ENCODE assay signal across 8 cellular contexts in genomic region chr17:80364091-80364691, GRCh38. TPM values are rescaled to one million over a fixed set of nuclear protein-coding genes. Genes with fewer than 3 reads are reported as not detected.
DNase-seq lines count a peak whose midpoint lies in the region; ATAC-seq, FAIRE-seq and TF ChIP-seq lines count a peak whose summit lies in the region.

No MANE protein-coding gene starts in this region.

- no peak for FAIRE-seq in A549 (lab: Jason Lieb, UNC)

- H3K27ac ChIP-seq in A549 (no peak overlapping the region), GM23248 (no peak overlapping the region), heart right ventricle (peak overlapping the region in 3 of 10 donors; percentile 1 to 47 (median 40))

- peak; percentile 43 for TF ChIP-seq CTCF in A549 (IDR thresholded peaks at IDR 0.05)
- TF ChIP-seq CTCF in heart right ventricle (IDR thresholded peaks at IDR 0.05), result peak in 7 of 9 donors; percentile 18 to 42 (median 27)

- peaks cover 50% of the 10 kb centered on the region for H3K36me3 ChIP-seq in GM23248 (ENCODE audit: low read depth)
- peaks cover 8 to 100% (median 72%) of the 10 kb centered on the region in 9 donors for H3K36me3 ChIP-seq in heart right ventricle

- TF ChIP-seq POLR2A in A549 (IDR thresholded peaks at IDR 0.05; ENCODE audit: low read length), result no peak

- H3F3A ChIP-seq in GM23248 (ENCODE audit: insufficient read depth), result peaks cover 4% of the 10 kb centered on the region; the same call in 1 of the 2 replicates

- H3K9me2 ChIP-seq in GM23248 (ENCODE audit: insufficient read depth), result no peaks in the 10 kb centered on the region

- H3K27me3 ChIP-seq in GM23248 (replicated peaks; ENCODE audit: insufficient read depth) (no peaks in the 10 kb centered on the region), heart right ventricle (no peaks in the 10 kb centered on the region)

- POLR2A ChIA-PET in A549 (lab: Yijun Ruan, JAX), result no interaction called here

- no peak overlapping the region for H2AFZ ChIP-seq in GM23248

- DNase-seq in A549 (ENCODE audit: low read depth in 1 of 2, low spot score in 1 of 2) (peak; percentile 37 to 38), GM23248 (peak; percentile 8), heart right ventricle (no peak), hippocampal formation (lab: John Stamatoyannopoulos, UW) (no peak), HCEC 1CT (no peak), DMS79 treated with DMSO at 0.1 percent for 48 hours (lab: John Stamatoyannopoulos, UW) (no peak), superior temporal gyrus (ENCODE audit: extremely low spot score) (no peak)

- H3K4me1 ChIP-seq in A549, result no peaks in the 10 kb centered on the region
- no peaks in the 10 kb centered on the region for H3K4me1 ChIP-seq in GM23248 (ENCODE audit: insufficient read depth)
- H3K4me1 ChIP-seq in heart right ventricle, result peaks cover 0 to 21% (median 5%) of the 10 kb centered on the region in 9 donors

- 93% methylated on average over 29 of the region's 29 CpGs for WGBS in A549 (ENCODE audit: missing lambda C conversion rate)
- 84 to 87% methylated on average over 28 to 29 of the region's 29 CpGs for WGBS in GM23248 (ENCODE audit: low coverage in 1 of 2, low lambda C conversion rate in 2 of 2, missing lambda C conversion rate in 2 of 2), 2 experiments
- WGBS in heart right ventricle, 2 donors, result 83 to 85% methylated on average over 29 of the region's 29 CpGs

- peaks cover 7% of the 10 kb centered on the region; the same call in 2 of the 3 replicates for H3K9me3 ChIP-seq in A549
- H3K9me3 ChIP-seq in GM23248 (ENCODE audit: low read depth), result no peaks in the 10 kb centered on the region
- H3K9me3 ChIP-seq in heart right ventricle, result no peaks in the 10 kb centered on the region

- TF ChIP-seq EP300 in A549 (IDR thresholded peaks at IDR 0.05), result no peak

- H4K20me1 ChIP-seq in GM23248 (ENCODE audit: insufficient read depth), result no peaks in the 10 kb centered on the region

- intact Hi-C loops in heart right ventricle (cut with DNase I), result no loop called here

- ATAC-seq in A549 (peak; percentile 31 to 70; a peak in 4 of 6 replicates), SK-N-SH treated with all-trans-retinoic acid at 6 μM for 48 hours (peak; percentile 48), heart right ventricle (peak in 4 of 8 donors; percentile 9 to 33 (median 21))

- H3K4me2 ChIP-seq in A549 (no peak overlapping the region), GM23248 (ENCODE audit: unreplicated experiment) (no peak overlapping the region)

- TF ChIP-seq RAD21 in A549 (conservative IDR thresholded peaks at IDR 0.05 in 1 of 2, IDR thresholded peaks at IDR 0.05 in 1 of 2), result peak; percentile 45 to 67; a peak in 4 of 5 replicates

- in situ Hi-C loops in GM23248 (cut with MboI), result no loop called here

- CTCF ChIA-PET in A549 (lab: Yijun Ruan, JAX), result interaction anchor here (1.0 to 4.8 kb wide), 8 partner anchors 13 to 263 kb away, joined by 3 to 19 read pairs (median 4); partner anchors contain the start of gene GAA

- H3K9ac ChIP-seq in GM23248, result no peak overlapping the region

- no peak overlapping the region for H3K4me3 ChIP-seq in A549
- no peak overlapping the region for H3K4me3 ChIP-seq in GM23248
- no peak overlapping the region for H3K4me3 ChIP-seq in heart right ventricle

- no peaks in the 10 kb centered on the region for H3K79me2 ChIP-seq in GM23248 (ENCODE audit: insufficient read depth)

TF ChIP-seq in A549, 52 proteins besides CTCF, POLR2A, EP300 and RAD21:
- no peak for TF ChIP-seq ESRRA (IDR thresholded peaks at IDR 0.05; ENCODE audit: borderline replicate concordance, low read length)
- no peak for TF ChIP-seq ZC3H11A (IDR thresholded peaks at IDR 0.05)
- TF ChIP-seq EHMT2 (IDR thresholded peaks at IDR 0.05; ENCODE audit: low read depth), result no peak
- TF ChIP-seq GATA3 (IDR thresholded peaks at IDR 0.05; ENCODE audit: borderline replicate concordance), result no peak
- TF ChIP-seq FOSB (CRISPR knock-in tag; IDR thresholded peaks at IDR 0.05), result no peak
- TF ChIP-seq, protein P1, sequence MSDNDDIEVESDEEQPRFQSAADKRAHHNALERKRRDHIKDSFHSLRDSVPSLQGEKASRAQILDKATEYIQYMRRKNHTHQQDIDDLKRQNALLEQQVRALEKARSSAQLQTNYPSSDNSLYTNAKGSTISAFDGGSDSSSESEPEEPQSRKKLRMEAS (IDR thresholded peaks at IDR 0.05), result no peak
- no peak for TF ChIP-seq E2F6 (IDR thresholded peaks at IDR 0.05; ENCODE audit: borderline replicate concordance, low read depth)

TF ChIP-seq in SK-N-SH treated with all-trans-retinoic acid at 6 μM for 48 hours, 23 proteins besides CTCF, POLR2A, EP300 and RAD21:
- TF ChIP-seq ZFP3 (CRISPR knock-in tag; IDR thresholded peaks at IDR 0.05), result no peak
- no peak for TF ChIP-seq ESRRG (CRISPR knock-in tag; IDR thresholded peaks at IDR 0.05)
- TF ChIP-seq CREB5 (CRISPR knock-in tag; IDR thresholded peaks at IDR 0.05; ENCODE audit: low read depth), result no peak
- TF ChIP-seq BACH2 (CRISPR knock-in tag; IDR thresholded peaks at IDR 0.05; ENCODE audit: borderline replicate concordance), result no peak
- TF ChIP-seq TOX (CRISPR knock-in tag; IDR thresholded peaks at IDR 0.05; ENCODE audit: borderline replicate concordance), result no peak
- no peak for TF ChIP-seq RARB (CRISPR knock-in tag; IDR thresholded peaks at IDR 0.05)
- TF ChIP-seq PATZ1 (CRISPR knock-in tag; IDR thresholded peaks at IDR 0.05; ENCODE audit: borderline replicate concordance), result no peak
- TF ChIP-seq ZNF565 (CRISPR knock-in tag; conservative IDR thresholded peaks at IDR 0.05; ENCODE audit: low read depth), result no peak

RNA-seq across cellular contexts. Expression of gene ENDOV, which starts 50.8 kb away (rescaled TPM):
- 33.2 and 37.2 TPM in 2 replicates for polyA plus RNA-seq in A549 (2011; rRNA removed)
- polyA plus RNA-seq in A549 (2012; cell fraction: cytosol; rRNA removed), result 46.1 and 52.4 TPM in 2 replicates
- 75.2 and 75.4 TPM in 2 replicates for polyA plus RNA-seq in A549 (2012; cell fraction: nucleus; rRNA removed)
- 39.1 to 43.8 TPM (median 42.6 TPM) in 3 replicates for polyA plus RNA-seq in A549 (2017; fragmentation: RNase III; extraction: RNeasy Plus Mini Kit Qiagen cat#74134 plus additional on column Dnase treatment)
- 39.3 and 41.7 TPM in 2 replicates for polyA minus RNA-seq in A549 (2011; rRNA and poly(A)+ RNA removed)
- total RNA-seq in GM23248 (2014; rRNA removed; shearing (Covaris generic)), result 25.1 and 50.3 TPM in 2 replicates
- polyA plus RNA-seq in GM23248 (2016; fragmentation: Nextera tagmentation; extraction: Ambion mirVana), result 25.7 TPM in 2 replicates
- 10 to 100 TPM in 8 of 10 donors, 1 to 10 TPM in 2; 9.0 to 19.9 (median 13.5) TPM for total RNA-seq in heart right ventricle
- polyA plus RNA-seq in heart right ventricle, result 10 to 100 TPM in 1 of 2 donors, 1 to 10 TPM in 1; 7.7 to 12.3 TPM

Comparison
In these comparisons a context has a peak if more than half of its experiments do, and no peak if none do; other contexts are left out.
1. DNase-seq: peak in A549 (2 of 2) and GM23248 (single experiment); none in heart right ventricle (0 of 2), hippocampal formation (0 of 2), HCEC 1CT (single experiment), DMS79 treated with DMSO at 0.1 percent for 48 hours (single experiment) and superior temporal gyrus (single experiment).